10 cellular contexts compared by ENCODE assay signal in genomic region chrX:119617511-119618164, GRCh38. TPM values are rescaled to one million over a fixed set of nuclear protein-coding genes. Genes with fewer than 3 reads are reported as not detected.
A peak's percentile ranks its signal among the peaks of the same experiment; 100 is the strongest.
DNase-seq lines count a peak whose midpoint lies in the region; ATAC-seq, FAIRE-seq and TF ChIP-seq lines count a peak whose summit lies in the region.
"Had no signal": no experiment of that assay in that cellular context is flagged by ENCODE, and none has a peak within 500 bp of the region (broad histone marks: within the 10 kb centered on the region; RNA-seq: fewer than 3 reads in every experiment).

No MANE protein-coding gene starts in this region.

- DNase-seq in GM18507 (ENCODE audit: extremely low spot score, insufficient read length, low read depth) (no peak), kidney (no peak), NCI-H2029 treated with DMSO at 0.1 percent for 48 hours (lab: John Stamatoyannopoulos, UW) (no peak), GM19240 (ENCODE audit: insufficient read length, low spot score) (no peak), NCI-H1105 treated with DMSO at 0.1 percent for 48 hours (lab: John Stamatoyannopoulos, UW) (no peak), putamen (ENCODE audit: low spot score) (no peak)

- TF ChIP-seq CTCF in kidney (IDR thresholded peaks at IDR 0.05; ENCODE audit: borderline replicate concordance, extremely low read depth, insufficient read depth), result no peak

- peak overlapping the region in 1 of 2 donors; percentile 20 for H3K4me3 ChIP-seq in kidney (ENCODE audit: low read length in 2 of 2)
- H3K4me3 ChIP-seq: body of pancreas, thoracic aorta had no signal

- peak overlapping the region in 1 of 2 donors; percentile 24 for H3K9ac ChIP-seq in kidney (ENCODE audit: low read length in 2 of 2)

- H3K27ac ChIP-seq in kidney (ENCODE audit: low read depth in 2 of 2, low read length in 2 of 2), result peak overlapping the region; percentile 38 to 48
- H3K27ac ChIP-seq: body of pancreas, thoracic aorta had no signal

- peak; percentile 62 for ATAC-seq in GM21717 (IDR thresholded peaks at IDR 0.05; ENCODE audit: unreplicated experiment)
- ATAC-seq in HG03571 (IDR thresholded peaks at IDR 0.05; ENCODE audit: unreplicated experiment), result peak; percentile 77
- ATAC-seq: body of pancreas had no signal

- FAIRE-seq in GM18507 (lab: Jason Lieb, UNC), result peak; percentile 95
- peak; percentile 66 for FAIRE-seq in kidney (lab: Jason Lieb, UNC)

- no peaks in the 10 kb centered on the region for H3K36me3 ChIP-seq in kidney (ENCODE audit: control insufficient read depth in 1 of 2, insufficient read depth in 2 of 2, low read length in 2 of 2)
- H3K36me3 ChIP-seq: thoracic aorta had no signal

- peaks cover 0 to 9% of the 10 kb centered on the region in 2 donors for H3K4me1 ChIP-seq in kidney (ENCODE audit: control insufficient read depth in 1 of 2, insufficient read depth in 1 of 2, low read depth in 1 of 2, low read length in 2 of 2)
- H3K4me1 ChIP-seq: body of pancreas had no signal

- intact Hi-C loops in kidney (cut with DNase I), result no loop called here

- H3K9me3 ChIP-seq in kidney (ENCODE audit: control insufficient read depth in 1 of 2, low read length in 2 of 2), result no peaks in the 10 kb centered on the region
- H3K9me3 ChIP-seq: body of pancreas, thoracic aorta had no signal

RNA-seq across cellular contexts. Expression of gene NKRF, which starts 11.4 kb away (rescaled TPM):
- total RNA-seq in kidney, result 9.0 TPM
- 5.7 TPM for polyA plus RNA-seq in kidney (ENCODE audit: insufficient read depth, low read depth, low replicate concordance)

RNA-seq across cellular contexts. Expression of gene UBE2A, which starts 43.3 kb away (rescaled TPM):
- total RNA-seq in kidney, result 50.5 TPM
- polyA plus RNA-seq in kidney (ENCODE audit: insufficient read depth, low read depth, low replicate concordance), result 51.3 TPM

RNA-seq across cellular contexts. Expression of gene STEEP1, which starts 52.4 kb away (rescaled TPM):
- 24.2 TPM for total RNA-seq in kidney
- polyA plus RNA-seq in kidney (ENCODE audit: insufficient read depth, low read depth, low replicate concordance), result 23.7 TPM
